ENCODE assay signal across 8 cellular contexts in genomic region chr2:44169155-44169898, GRCh38. TPM values are rescaled to one million over a fixed set of nuclear protein-coding genes. Genes with fewer than 3 reads are reported as not detected.
DNase-seq lines count a peak whose midpoint lies in the region; ATAC-seq and TF ChIP-seq lines count a peak whose summit lies in the region.

No MANE protein-coding gene starts in this region.

- H3K27ac ChIP-seq in HL-60 (replicated peaks) (peak overlapping the region; percentile 88), SJSA1 (peak overlapping the region; percentile 61), adipose tissue (ENCODE audit: low read depth, low read length) (peak overlapping the region; percentile 70), heart right ventricle (peak overlapping the region; percentile 68 to 95 (median 93))

- H3K27me3 ChIP-seq in HL-60 (ENCODE audit: insufficient read depth, poor library complexity, severe bottlenecking), result no peaks in the 10 kb centered on the region
- H3K27me3 ChIP-seq in SJSA1 (replicated peaks), result no peaks in the 10 kb centered on the region
- peaks cover 0 to 9% (median 0%) of the 10 kb centered on the region in 7 donors for H3K27me3 ChIP-seq in heart right ventricle

- H3K36me3 ChIP-seq in SJSA1 (peaks cover 8% of the 10 kb centered on the region), heart right ventricle (no peaks in the 10 kb centered on the region)

- WGBS in adipose tissue, 3 donors, result 0% methylated on average over 26 to 54 of the region's 54 CpGs
- 0% methylated on average over 54 of the region's 54 CpGs for WGBS in heart right ventricle, 2 donors

- H3K4me1 ChIP-seq in SJSA1 (replicated peaks) (peaks cover 12% of the 10 kb centered on the region), heart right ventricle (peaks cover 0 to 49% (median 33%) of the 10 kb centered on the region in 9 donors)

- ATAC-seq in GM18868 (IDR thresholded peaks at IDR 0.05; ENCODE audit: unreplicated experiment) (peak; percentile 1), heart right ventricle (peak in 3 of 8 donors; percentile 0 to 10 (median 1)), GM18861 (IDR thresholded peaks at IDR 0.05; ENCODE audit: unreplicated experiment) (no peak)

- DNase-seq in Ammon's horn (ENCODE audit: low spot score) (peak; percentile 56), HL-60 (ENCODE audit: low read depth in 1 of 2, low spot score in 1 of 2) (peak in 1 of 2 experiments; percentile 71), SJSA1 (ENCODE audit: low read depth in 1 of 2, low spot score in 2 of 2) (peak; percentile 44 to 67), heart right ventricle (peak in 1 of 2 donors; percentile 17), pons (ENCODE audit: low spot score) (peak; percentile 61)

- H3K4me3 ChIP-seq in HL-60 (replicated peaks; ENCODE audit: insufficient read depth, low read length) (peak overlapping the region; percentile 90), SJSA1 (peak overlapping the region; percentile 87), heart right ventricle (peak overlapping the region; percentile 77 to 95 (median 86))

- no peaks in the 10 kb centered on the region for H3K9me3 ChIP-seq in SJSA1 (replicated peaks)
- H3K9me3 ChIP-seq in heart right ventricle, result peaks cover 0 to 9% (median 0%) of the 10 kb centered on the region in 11 donors

- intact Hi-C loops in heart right ventricle (cut with DNase I), result loop anchor here in 9 of 10 donors (2.0 to 10.0 kb wide), 9 partner anchors 42 to 195 kb away; partner anchors contain the start of genes CAMKMT (in 5 of the 9), PREPL (in 5 of the 9) and LRPPRC (in 2 of the 9)

- TF ChIP-seq CTCF in HL-60 (IDR thresholded peaks at IDR 0.05; ENCODE audit: insufficient read depth, low read length), result no peak
- TF ChIP-seq CTCF in heart right ventricle (IDR thresholded peaks at IDR 0.05), result no peak

RNA-seq across cellular contexts. Expression of gene PPM1B, which starts 0.7 kb away (rescaled TPM):
- 38.8 and 41.2 TPM in 2 replicates for total RNA-seq in SJSA1 (2014; rRNA removed; shearing (Covaris generic))
- 10 to 100 TPM; 17.2 to 31.6 (median 24.5) TPM for polyA plus RNA-seq in adipose tissue
- total RNA-seq in heart right ventricle, result 10 to 100 TPM; 40.7 to 69.5 (median 55.7) TPM
- 10 to 100 TPM; 20.7 to 24.6 TPM for polyA plus RNA-seq in heart right ventricle
